ENCODE assay signal across 6 cellular contexts in genomic region chr1:35142728-35143127, GRCh38. TPM values are rescaled to one million over a fixed set of nuclear protein-coding genes. Genes with fewer than 3 reads are reported as not detected.
DNase-seq lines count a peak whose midpoint lies in the region; ATAC-seq, FAIRE-seq and TF ChIP-seq lines count a peak whose summit lies in the region.
"Not testable (repeated sequence)": the region's sequence is repeated elsewhere in the genome, so short reads cannot be mapped to it uniquely, and the experiment has no call there.

No MANE protein-coding gene starts in this region.

- TF ChIP-seq EP300 in K562 (IDR thresholded peaks at IDR 0.05; ENCODE audit: low read length); ovary (IDR thresholded peaks at IDR 0.05): not testable (repeated sequence)

- WGBS in K562 (ENCODE audit: insufficient coverage, low coverage, missing lambda C conversion rate) = 67% methylated on average over 9 of the region's 9 CpGs
- 24 to 47% methylated on average over 9 of the region's 9 CpGs for WGBS in body of pancreas, 2 donors
- 25 to 48% (median 31%) methylated on average over 9 of the region's 9 CpGs for WGBS in ovary, 3 donors
- WGBS in pancreas, 2 donors = 44 to 47% methylated on average over 9 of the region's 9 CpGs

- not testable (repeated sequence) for H3K4me3 ChIP-seq in Loucy (ENCODE audit: low read length, poor library complexity, severe bottlenecking); K562; body of pancreas; ovary; pancreas

- TF ChIP-seq RAD21 in K562 (CRISPR knock-in tag; conservative IDR thresholded peaks at IDR 0.05 in 1 of 2, IDR thresholded peaks at IDR 0.05 in 1 of 2) = not testable (repeated sequence)

- H3K4me1 ChIP-seq in Loucy (ENCODE audit: insufficient read depth, low read length, poor library complexity, severe bottlenecking); K562 (replicated peaks in 1 of 2; ENCODE audit: control insufficient read depth in 2 of 2, insufficient read depth in 2 of 2, low read length in 2 of 2); ovary (ENCODE audit: insufficient read depth): not testable (repeated sequence)
- H3K4me1 ChIP-seq in body of pancreas (peaks cover 44% of the 10 kb centered on the region), pancreas (peaks cover 11 to 13% (median 13%) of the 10 kb centered on the region in 3 donors)

- POLR2A ChIA-PET in K562 (lab: Yijun Ruan, JAX) = interaction anchor here (1.7 kb wide), 1 partner anchor 12 kb away, joined by 4 read pairs; no protein-coding TSS in a partner anchor

- peak overlapping the region; percentile 21 for H3K4me3 Mint-ChIP-seq in mesothelial cell of epicardium

- H4K20me1 ChIP-seq in Loucy (ENCODE audit: insufficient read depth, low read length, poor library complexity, severe bottlenecking); K562 (replicated peaks; ENCODE audit: control insufficient read depth, insufficient read depth, low read length): not testable (repeated sequence)

- H3K4me1 Mint-ChIP-seq in mesothelial cell of epicardium = peaks cover 41% of the 10 kb centered on the region

- TF ChIP-seq POLR2A in K562 (conservative IDR thresholded peaks at IDR 0.05); body of pancreas (IDR thresholded peaks at IDR 0.05); ovary (IDR thresholded peaks at IDR 0.05): not testable (repeated sequence)

- not testable (repeated sequence) for H3K36me3 Mint-ChIP-seq in mesothelial cell of epicardium

- not testable (repeated sequence) for H3F3A ChIP-seq in Loucy (ENCODE audit: low read depth)

- H3K27ac Mint-ChIP-seq in mesothelial cell of epicardium = not testable (repeated sequence)

- H3K27me3 Mint-ChIP-seq in mesothelial cell of epicardium (ENCODE audit: low read depth) = not testable (repeated sequence)

- H3K9me3 ChIP-seq in Loucy (ENCODE audit: insufficient read depth, low read depth, low read length); K562 (replicated peaks; ENCODE audit: control insufficient read depth, insufficient read depth, low read depth, low read length); body of pancreas; ovary; pancreas: not testable (repeated sequence)

- not testable (repeated sequence) for H3K9me3 Mint-ChIP-seq in mesothelial cell of epicardium

- in situ Hi-C loops in K562 (cut with MboI) = not testable (repeated sequence)

- H3K27ac ChIP-seq in K562 (ENCODE audit: extremely low read depth, low read depth, low read length) = not testable (repeated sequence)
- peak overlapping the region; percentile 22 to 62 (median 42) for H3K27ac ChIP-seq in body of pancreas
- peak overlapping the region in 1 of 2 donors; percentile 72 for H3K27ac ChIP-seq in ovary
- H3K27ac ChIP-seq in pancreas = peak overlapping the region in 3 of 4 donors; percentile 17 to 73 (median 60)

- ATAC-seq in K562, body of pancreas: not testable (repeated sequence)
- ATAC-seq in pancreas = peak in 3 of 4 donors; percentile 40 to 55 (median 54)

- not testable (repeated sequence) for FAIRE-seq in K562 (lab: Jason Lieb, UNC); pancreas (lab: Jason Lieb, UNC)

- not testable (repeated sequence) for H3K9me1 ChIP-seq in K562 (ENCODE audit: control insufficient read depth, insufficient read depth, low read length)

- H3K79me2 ChIP-seq in Loucy (ENCODE audit: insufficient read depth, low read length); K562 (ENCODE audit: control insufficient read depth, insufficient read depth, low read length): not testable (repeated sequence)

- DNase-seq in K562 (ENCODE audit: extremely low read depth in 1 of 4, low spot score in 3 of 4); mesothelial cell of epicardium (ENCODE audit: low spot score in 2 of 2, unreplicated experiment in 2 of 2): not testable (repeated sequence)
- DNase-seq in body of pancreas (peak in 3 of 4 donors; percentile 15 to 27 (median 20)), ovary (peak in 4 of 5 donors; percentile 26 to 30 (median 28)), pancreas (peak in 1 of 6 donors; percentile 58)

- peak overlapping the region; percentile 27; the same call in 1 of the 2 replicates for H2AFZ ChIP-seq in Loucy (ENCODE audit: low read length)
- peak overlapping the region; percentile 55 for H2AFZ ChIP-seq in K562 (ENCODE audit: low read depth, low read length)

- H3K9me2 ChIP-seq in Loucy (replicated peaks; ENCODE audit: low read depth, low read length) = not testable (repeated sequence)

- not testable (repeated sequence) for H3K9ac ChIP-seq in Loucy (ENCODE audit: low read depth, low read length, poor library complexity, severe bottlenecking); K562 (ENCODE audit: insufficient read depth in 1 of 2, low read depth in 2 of 2, low read length in 2 of 2)

- BruUV-seq in K562 (replicated peaks; lab: Mats Ljungman, UMichigan) = not testable (repeated sequence)

- intact Hi-C loops in K562 (cut with micrococcal nuclease); body of pancreas (cut with DNase I); ovary (cut with DNase I); pancreas (cut with DNase I): not testable (repeated sequence)

- CTCF ChIA-PET in K562 (lab: Yijun Ruan, JAX; ENCODE audit: low intra/inter-chr PET ratio) = not testable (repeated sequence)

- H3K36me3 ChIP-seq in Loucy (ENCODE audit: insufficient read depth, low read length); K562 (ENCODE audit: control insufficient read depth, insufficient read depth, low read length); body of pancreas (replicated peaks in 1 of 2; ENCODE audit: insufficient read depth in 1 of 2, low read depth in 2 of 2); ovary; pancreas: not testable (repeated sequence)

- TF ChIP-seq CTCF in Loucy (conservative IDR thresholded peaks at IDR 0.05; ENCODE audit: low read length); K562 (IDR thresholded peaks at IDR 0.05 in 2 of 3, conservative IDR thresholded peaks at IDR 0.05 in 1 of 3; ENCODE audit: insufficient read depth in 2 of 3, low read depth in 1 of 3, low read length in 3 of 3); body of pancreas (IDR thresholded peaks at IDR 0.05); mesothelial cell of epicardium (IDR thresholded peaks at IDR 0.05; ENCODE audit: unreplicated experiment); ovary (IDR thresholded peaks at IDR 0.05); pancreas (IDR thresholded peaks at IDR 0.05): not testable (repeated sequence)

- H3K27me3 ChIP-seq in Loucy (ENCODE audit: insufficient read depth, low read length, poor library complexity, severe bottlenecking); K562 (ENCODE audit: control insufficient read depth in 2 of 2, insufficient read depth in 2 of 2, low read length in 2 of 2); body of pancreas; ovary; pancreas: not testable (repeated sequence)

- H3K4me2 ChIP-seq in Loucy (ENCODE audit: low read depth, low read length, poor library complexity, severe bottlenecking); K562 (ENCODE audit: insufficient read depth, low read length): not testable (repeated sequence)

RNA-seq across cellular contexts. Expression of gene SFPQ, which starts 50.2 kb away (rescaled TPM):
- total RNA-seq in K562 (2011; cell fraction: chromatin; rRNA removed; ENCODE audit: low replicate concordance) = 205 and 671 TPM in 2 replicates
- total RNA-seq in K562 (2011; cell fraction: nucleolus; rRNA removed) = 112 and 137 TPM in 2 replicates
- 370 and 701 TPM in 2 replicates for total RNA-seq in K562 (2011; cell fraction: nucleoplasm; rRNA removed)
- total RNA-seq in K562 (2014; rRNA removed) = 346 and 402 TPM in 2 replicates
- 477 and 544 TPM in 2 replicates for total RNA-seq in K562 (2014; rRNA removed; fragmentation: Illumina TruSeq; extraction: Trizol)
- 480 and 510 TPM in 2 replicates for total RNA-seq in K562 (2015; rRNA removed; fragmentation: Illumina TruSeq; extraction: Trizol)
- 341 and 367 TPM in 2 replicates for total RNA-seq in K562 (2021)
- 135 and 164 TPM in 2 replicates for polyA plus RNA-seq in K562 (2011; rRNA removed)
- 48.2 and 57.6 TPM in 2 replicates for polyA plus RNA-seq in K562 (2011; cell fraction: cytosol; rRNA removed)
- 222 and 300 TPM in 2 replicates for polyA plus RNA-seq in K562 (2011; cell fraction: nucleus; rRNA removed)
- 216 and 359 TPM in 2 replicates for polyA plus RNA-seq in K562 (2012)
- polyA plus RNA-seq in K562 (2014; fragmentation: Illumina TruSeq; extraction: Trizol) = 501 and 562 TPM in 2 replicates
- polyA plus RNA-seq in K562 (2014; fragmentation: Nextera tagmentation; extraction: Ambion mirVana) = 10 to 100 TPM; 69.7 to 73.4 TPM
- 266 and 399 TPM in 2 replicates for polyA plus RNA-seq in K562 (2014; rRNA removed)
- 261 and 336 TPM in 2 replicates for polyA minus RNA-seq in K562 (2011; rRNA and poly(A)+ RNA removed)
- polyA minus RNA-seq in K562 (2011; cell fraction: cytosol; rRNA and poly(A)+ RNA removed) = 91.0 and 96.7 TPM in 2 replicates
- polyA minus RNA-seq in K562 (2011; cell fraction: nucleus; rRNA and poly(A)+ RNA removed) = 163 and 287 TPM in 2 replicates
- total RNA-seq in body of pancreas = 100 to 1,000 TPM; 163 to 170 TPM
- total RNA-seq in mesothelial cell of epicardium = 783 to 793 TPM (median 785 TPM) in 3 replicates
- 100 to 1,000 TPM; 205 to 295 (median 240) TPM for total RNA-seq in ovary
- 100 to 1,000 TPM; 288 TPM for polyA plus RNA-seq in ovary
- total RNA-seq in pancreas = 100 to 1,000 TPM in 2 of 6 donors, 10 to 100 TPM in 4; 63.4 to 112 (median 84.7) TPM
- polyA plus RNA-seq in pancreas = 100 to 1,000 TPM; 190 to 267 TPM
